Comparison of ENCODE assay signal across 8 cellular contexts in the genomic region with DNA sequence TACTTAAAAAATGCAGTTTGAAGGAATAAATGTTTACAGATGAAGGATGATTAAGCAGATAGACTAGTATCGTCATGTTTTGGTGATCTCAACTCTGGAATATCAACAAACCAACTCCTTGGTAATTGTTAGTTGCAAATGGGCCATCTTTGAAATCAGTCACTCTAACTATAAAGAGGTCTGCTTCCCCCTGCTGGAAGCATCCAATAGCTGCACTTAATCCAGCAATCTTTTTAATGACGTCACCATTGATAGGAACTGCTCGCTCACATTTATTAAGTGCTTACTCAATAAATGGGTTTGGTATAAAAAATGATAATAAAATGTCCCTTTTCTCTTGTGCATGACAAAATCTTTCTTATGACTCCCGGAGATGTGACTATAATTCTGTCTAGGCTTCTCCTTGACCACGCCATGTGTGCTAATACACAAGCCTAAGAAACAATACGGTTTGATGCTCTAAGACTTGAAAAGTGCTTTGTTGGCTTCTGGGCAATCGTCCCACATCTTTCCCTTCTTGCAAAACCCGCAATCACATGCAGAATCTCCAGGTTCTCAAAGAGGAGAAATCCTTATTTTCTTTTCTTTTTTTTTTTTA.
A peak's percentile ranks its signal among the peaks of the same experiment; 100 is the strongest.
DNase-seq lines count a peak whose midpoint lies in the region; ATAC-seq and TF ChIP-seq lines count a peak whose summit lies in the region.

No MANE protein-coding gene starts in this region.

- H3K4me1 Mint-ChIP-seq in WTC11: peaks cover 7% of the 10 kb centered on the region
- no peaks in the 10 kb centered on the region for H3K4me1 Mint-ChIP-seq in activated naive CD8-positive, alpha-beta T cell treated with anti-CD3 and anti-CD28 coated beads for 36 hours

- TF ChIP-seq CTCF in WTC11 (IDR thresholded peaks at IDR 0.05) (peak; percentile 67), upper lobe of left lung (IDR thresholded peaks at IDR 0.05) (peak in 4 of 6 experiments; percentile 33 to 73 (median 70))

- H3K9me3 ChIP-seq in iPS DF 6.9 (ENCODE audit: control insufficient read depth, insufficient read depth, low read length): no peaks in the 10 kb centered on the region
- no peaks in the 10 kb centered on the region for H3K9me3 ChIP-seq in upper lobe of left lung

- H3K4me3 ChIP-seq in iPS DF 6.9 (ENCODE audit: low read length) (no peak overlapping the region), upper lobe of left lung (no peak overlapping the region)

- CTCF ChIA-PET in WTC11 (lab: Charles Lee): interaction anchor here (0.7 to 2.7 kb wide), 3 partner anchors 27 to 497 kb away, joined by 4 to 19 read pairs (median 4); no protein-coding TSS in a partner anchor

- POLR2A ChIA-PET in WTC11 (lab: Charles Lee): no interaction called here

- peaks cover 3% of the 10 kb centered on the region; the same call in 1 of the 2 replicates for H3K9me3 Mint-ChIP-seq in WTC11
- no peaks in the 10 kb centered on the region for H3K9me3 Mint-ChIP-seq in activated naive CD8-positive, alpha-beta T cell treated with anti-CD3 and anti-CD28 coated beads for 36 hours

- no peaks in the 10 kb centered on the region for H3K27me3 Mint-ChIP-seq in WTC11 (ENCODE audit: low read depth)
- no peaks in the 10 kb centered on the region for H3K27me3 Mint-ChIP-seq in activated naive CD8-positive, alpha-beta T cell treated with anti-CD3 and anti-CD28 coated beads for 36 hours

- H3K36me3 Mint-ChIP-seq in WTC11: no peaks in the 10 kb centered on the region
- no peaks in the 10 kb centered on the region for H3K36me3 Mint-ChIP-seq in activated naive CD8-positive, alpha-beta T cell treated with anti-CD3 and anti-CD28 coated beads for 36 hours

- no peak for TF ChIP-seq EP300 in upper lobe of left lung (IDR thresholded peaks at IDR 0.05)

- TF ChIP-seq POLR2A in upper lobe of left lung (IDR thresholded peaks at IDR 0.05): no peak

- peak; percentile 46 for DNase-seq in CD1c-positive myeloid dendritic cell (ENCODE audit: extremely low spot score)
- peak; percentile 44 to 46 for DNase-seq in NCI-H2081 (lab: John Stamatoyannopoulos, UW)
- no peak for DNase-seq in WTC11 (ENCODE audit: low spot score)
- peak; percentile 37 for DNase-seq in iPS DF 6.9 (ENCODE audit: low read depth, low spot score)
- peak in 1 of 2 donors; percentile 22 for DNase-seq in upper lobe of left lung
- DNase-seq in activated naive CD8-positive, alpha-beta T cell treated with anti-CD3 and anti-CD28 coated beads for 36 hours: no peak

- WGBS in iPS DF 6.9 (ENCODE audit: insufficient coverage, insufficient read length): no CpG with 5 or more reads among the region's 8 CpGs
- WGBS in upper lobe of left lung, 2 donors: 37 to 47% methylated on average over 8 of the region's 8 CpGs

- H3K27ac Mint-ChIP-seq in WTC11: no peak overlapping the region
- no peak overlapping the region for H3K27ac Mint-ChIP-seq in activated naive CD8-positive, alpha-beta T cell treated with anti-CD3 and anti-CD28 coated beads for 36 hours

- H3K4me1 ChIP-seq in iPS DF 6.9 (ENCODE audit: control insufficient read depth, insufficient read depth, low read length): no peaks in the 10 kb centered on the region
- H3K4me1 ChIP-seq in upper lobe of left lung: no peaks in the 10 kb centered on the region

- no peaks in the 10 kb centered on the region for H3K27me3 ChIP-seq in iPS DF 6.9 (ENCODE audit: control insufficient read depth, insufficient read depth, low read length)
- H3K27me3 ChIP-seq in upper lobe of left lung: no peaks in the 10 kb centered on the region

- H3K27ac ChIP-seq in iPS DF 6.9 (ENCODE audit: low read length) (no peak overlapping the region), upper lobe of left lung (no peak overlapping the region)

- H3K4me3 Mint-ChIP-seq in WTC11: no peak overlapping the region
- no peak overlapping the region for H3K4me3 Mint-ChIP-seq in activated naive CD8-positive, alpha-beta T cell treated with anti-CD3 and anti-CD28 coated beads for 36 hours

- H3K36me3 ChIP-seq in iPS DF 6.9 (ENCODE audit: control insufficient read depth, insufficient read depth, low read length) (no peaks in the 10 kb centered on the region), upper lobe of left lung (no peaks in the 10 kb centered on the region)

- ATAC-seq in GM18858 (IDR thresholded peaks at IDR 0.05; ENCODE audit: unreplicated experiment): peak; percentile 86
- ATAC-seq in HG03025 (IDR thresholded peaks at IDR 0.05; ENCODE audit: low FRiP score, unreplicated experiment): peak; percentile 72
- peak; percentile 70 for ATAC-seq in WTC11
- peak in 1 of 2 donors; percentile 74 for ATAC-seq in upper lobe of left lung (ENCODE audit: low FRiP score in 2 of 2)

TF ChIP-seq in WTC11, 78 proteins besides CTCF, POLR2A, EP300 and RAD21:
- TF ChIP-seq, protein P1, sequence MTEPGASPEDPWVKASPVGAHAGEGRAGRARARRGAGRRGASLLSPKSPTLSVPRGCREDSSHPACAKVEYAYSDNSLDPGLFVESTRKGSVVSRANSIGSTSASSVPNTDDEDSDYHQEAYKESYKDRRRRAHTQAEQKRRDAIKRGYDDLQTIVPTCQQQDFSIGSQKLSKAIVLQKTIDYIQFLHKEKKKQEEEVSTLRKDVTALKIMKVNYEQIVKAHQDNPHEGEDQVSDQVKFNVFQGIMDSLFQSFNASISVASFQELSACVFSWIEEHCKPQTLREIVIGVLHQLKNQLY (CRISPR knock-in tag; IDR thresholded peaks at IDR 0.05): no peak
- TF ChIP-seq HMGA2 (CRISPR knock-in tag; IDR thresholded peaks at IDR 0.05) (no peak), PRRX2 (CRISPR knock-in tag; IDR thresholded peaks at IDR 0.05) (no peak), ZNF423 (CRISPR knock-in tag; IDR thresholded peaks at IDR 0.05) (no peak), ZNF138 (CRISPR knock-in tag; conservative IDR thresholded peaks at IDR 0.05) (no peak)
- TF ChIP-seq, protein P2, sequence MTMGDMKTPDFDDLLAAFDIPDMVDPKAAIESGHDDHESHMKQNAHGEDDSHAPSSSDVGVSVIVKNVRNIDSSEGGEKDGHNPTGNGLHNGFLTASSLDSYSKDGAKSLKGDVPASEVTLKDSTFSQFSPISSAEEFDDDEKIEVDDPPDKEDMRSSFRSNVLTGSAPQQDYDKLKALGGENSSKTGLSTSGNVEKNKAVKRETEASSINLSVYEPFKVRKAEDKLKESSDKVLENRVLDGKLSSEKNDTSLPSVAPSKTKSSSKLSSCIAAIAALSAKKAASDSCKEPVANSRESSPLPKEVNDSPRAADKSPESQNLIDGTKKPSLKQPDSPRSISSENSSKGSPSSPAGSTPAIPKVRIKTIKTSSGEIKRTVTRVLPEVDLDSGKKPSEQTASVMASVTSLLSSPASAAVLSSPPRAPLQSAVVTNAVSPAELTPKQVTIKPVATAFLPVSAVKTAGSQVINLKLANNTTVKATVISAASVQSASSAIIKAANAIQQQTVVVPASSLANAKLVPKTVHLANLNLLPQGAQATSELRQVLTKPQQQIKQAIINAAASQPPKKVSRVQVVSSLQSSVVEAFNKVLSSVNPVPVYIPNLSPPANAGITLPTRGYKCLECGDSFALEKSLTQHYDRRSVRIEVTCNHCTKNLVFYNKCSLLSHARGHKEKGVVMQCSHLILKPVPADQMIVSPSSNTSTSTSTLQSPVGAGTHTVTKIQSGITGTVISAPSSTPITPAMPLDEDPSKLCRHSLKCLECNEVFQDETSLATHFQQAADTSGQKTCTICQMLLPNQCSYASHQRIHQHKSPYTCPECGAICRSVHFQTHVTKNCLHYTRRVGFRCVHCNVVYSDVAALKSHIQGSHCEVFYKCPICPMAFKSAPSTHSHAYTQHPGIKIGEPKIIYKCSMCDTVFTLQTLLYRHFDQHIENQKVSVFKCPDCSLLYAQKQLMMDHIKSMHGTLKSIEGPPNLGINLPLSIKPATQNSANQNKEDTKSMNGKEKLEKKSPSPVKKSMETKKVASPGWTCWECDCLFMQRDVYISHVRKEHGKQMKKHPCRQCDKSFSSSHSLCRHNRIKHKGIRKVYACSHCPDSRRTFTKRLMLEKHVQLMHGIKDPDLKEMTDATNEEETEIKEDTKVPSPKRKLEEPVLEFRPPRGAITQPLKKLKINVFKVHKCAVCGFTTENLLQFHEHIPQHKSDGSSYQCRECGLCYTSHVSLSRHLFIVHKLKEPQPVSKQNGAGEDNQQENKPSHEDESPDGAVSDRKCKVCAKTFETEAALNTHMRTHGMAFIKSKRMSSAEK (CRISPR knock-in tag; IDR thresholded peaks at IDR 0.05; ENCODE audit: borderline replicate concordance): no peak
- TF ChIP-seq, protein P3, sequence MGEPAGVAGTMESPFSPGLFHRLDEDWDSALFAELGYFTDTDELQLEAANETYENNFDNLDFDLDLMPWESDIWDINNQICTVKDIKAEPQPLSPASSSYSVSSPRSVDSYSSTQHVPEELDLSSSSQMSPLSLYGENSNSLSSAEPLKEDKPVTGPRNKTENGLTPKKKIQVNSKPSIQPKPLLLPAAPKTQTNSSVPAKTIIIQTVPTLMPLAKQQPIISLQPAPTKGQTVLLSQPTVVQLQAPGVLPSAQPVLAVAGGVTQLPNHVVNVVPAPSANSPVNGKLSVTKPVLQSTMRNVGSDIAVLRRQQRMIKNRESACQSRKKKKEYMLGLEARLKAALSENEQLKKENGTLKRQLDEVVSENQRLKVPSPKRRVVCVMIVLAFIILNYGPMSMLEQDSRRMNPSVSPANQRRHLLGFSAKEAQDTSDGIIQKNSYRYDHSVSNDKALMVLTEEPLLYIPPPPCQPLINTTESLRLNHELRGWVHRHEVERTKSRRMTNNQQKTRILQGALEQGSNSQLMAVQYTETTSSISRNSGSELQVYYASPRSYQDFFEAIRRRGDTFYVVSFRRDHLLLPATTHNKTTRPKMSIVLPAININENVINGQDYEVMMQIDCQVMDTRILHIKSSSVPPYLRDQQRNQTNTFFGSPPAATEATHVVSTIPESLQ (CRISPR knock-in tag; IDR thresholded peaks at IDR 0.05): no peak

Comparison
In these comparisons a context has a peak if more than half of its experiments do, and no peak if none do; other contexts are left out.
1. DNase-seq: peak in CD1c-positive myeloid dendritic cell (single experiment), NCI-H2081 (2 of 2) and iPS DF 6.9 (single experiment); none in WTC11 (single experiment) and activated naive CD8-positive, alpha-beta T cell treated with anti-CD3 and anti-CD28 coated beads for 36 hours (single experiment).